In genomic region chr16:3608976-3609375, GRCh38 we compare ENCODE assay signal across 4 cellular contexts. TPM values are rescaled to one million over a fixed set of nuclear protein-coding genes. Genes with fewer than 3 reads are reported as not detected.
"Had no signal": no experiment of that assay in that cellular context is flagged by ENCODE, and none has a peak within 500 bp of the region (broad histone marks: within the 10 kb centered on the region; RNA-seq: fewer than 3 reads in every experiment).

No MANE protein-coding gene starts in this region.

RNA-seq across cellular contexts. Expression of gene NLRC3, which starts 31.8 kb away (rescaled TPM):
- total RNA-seq: HepG2, IMR-90, M059J, PC-9 had no signal
- polyA plus RNA-seq: HepG2, IMR-90 had no signal
